22 cellular contexts compared by ENCODE assay signal in genomic region chr6:107019047-107019446, GRCh38. TPM values are rescaled to one million over a fixed set of nuclear protein-coding genes. Genes with fewer than 3 reads are reported as not detected.
"Had no signal": no experiment of that assay in that cellular context is flagged by ENCODE, and none has a peak within 500 bp of the region (broad histone marks: within the 10 kb centered on the region; RNA-seq: fewer than 3 reads in every experiment).

No MANE protein-coding gene starts in this region.

- H3K27me3 ChIP-seq: colonic mucosa, esophagus squamous epithelium, gastroesophageal sphincter, heart left ventricle, left lung had no signal

- H3K4me3 ChIP-seq: colonic mucosa, esophagus squamous epithelium, gastroesophageal sphincter, heart left ventricle, left lung, lower lobe of right lung, mucosa of descending colon had no signal

- ATAC-seq: effector memory CD8-positive, alpha-beta T cell; esophagus mucosa; gastroesophageal sphincter; heart left ventricle; left cardiac atrium; left lung; left ventricle myocardium superior; lower lobe of right lung; mucosa of descending colon had no signal

- H3K4me3 Mint-ChIP-seq: dendritic cell treated with granulocyte-macrophage colony-stimulating factor and Interleukin-4, amounts not matched to agents 40 ng/mL and 50 ng/mL, for 4 days; effector memory CD8-positive, alpha-beta T cell; mesothelial cell of epicardium; naive B cell had no signal

- H3K27ac ChIP-seq: colonic mucosa, epithelial cell of prostate, esophagus squamous epithelium, gastroesophageal sphincter, heart left ventricle, left lung, lower lobe of right lung had no signal

- H3K4me1 ChIP-seq: colonic mucosa, esophagus squamous epithelium, lower lobe of right lung had no signal

- DNase-seq: colonic mucosa; cortex of kidney; effector CD8-positive, alpha-beta T cell; effector memory CD8-positive, alpha-beta T cell; erythroblast; esophagus squamous epithelium; foreskin fibroblast; heart left ventricle; hippocampal formation; left cardiac atrium; left lung; left ventricle myocardium superior; lower lobe of right lung; mesenchymal stem cell; mucosa of descending colon; naive B cell had no signal

- H3K36me3 ChIP-seq: colonic mucosa, esophagus squamous epithelium, gastroesophageal sphincter, heart left ventricle, left lung, lower lobe of right lung had no signal

- H3K27ac Mint-ChIP-seq: dendritic cell treated with granulocyte-macrophage colony-stimulating factor and Interleukin-4, amounts not matched to agents 40 ng/mL and 50 ng/mL, for 4 days; effector memory CD8-positive, alpha-beta T cell; mesothelial cell of epicardium had no signal

- H3K9me3 ChIP-seq: colonic mucosa, esophagus squamous epithelium, gastroesophageal sphincter, heart left ventricle, left lung, lower lobe of right lung, mucosa of descending colon had no signal

- H3K9me3 Mint-ChIP-seq: dendritic cell treated with granulocyte-macrophage colony-stimulating factor and Interleukin-4, amounts not matched to agents 40 ng/mL and 50 ng/mL, for 4 days; effector memory CD8-positive, alpha-beta T cell; mesothelial cell of epicardium had no signal

- H3K36me3 Mint-ChIP-seq: mesothelial cell of epicardium, naive B cell had no signal

RNA-seq across cellular contexts. Expression of gene CD24, which starts 44.5 kb away (rescaled TPM):
- total RNA-seq: lung microvascular endothelial cell had no signal
